Comparison of ENCODE assay signal across 30 cellular contexts in the genomic region with DNA sequence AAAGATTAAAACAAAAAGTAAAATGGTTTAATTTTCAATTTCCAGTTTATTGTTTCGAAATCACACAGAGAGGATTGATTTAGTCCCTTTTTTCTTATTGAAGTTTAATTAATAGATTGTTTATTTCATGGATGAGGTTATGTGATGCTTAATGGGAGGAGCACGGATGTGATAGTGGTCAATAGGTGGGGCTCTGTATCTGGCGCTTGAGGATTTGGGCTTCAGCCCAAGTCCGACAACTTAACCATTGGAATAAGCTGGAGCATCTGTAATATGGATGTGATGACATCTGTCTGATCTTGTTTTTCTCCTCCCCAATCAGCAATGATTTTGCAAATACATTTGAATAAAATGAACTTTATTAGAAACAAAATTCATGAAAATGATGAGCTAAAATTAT.
"Had no signal": no experiment of that assay in that cellular context is flagged by ENCODE, and none has a peak within 500 bp of the region (broad histone marks: within the 10 kb centered on the region; RNA-seq: fewer than 3 reads in every experiment).

No MANE protein-coding gene starts in this region.

- H3K27me3 ChIP-seq: brain microvascular endothelial cell, esophagus squamous epithelium, gastroesophageal sphincter, heart right ventricle, hepatocyte had no signal

- H3K4me3 ChIP-seq: esophagus squamous epithelium, gastroesophageal sphincter, heart right ventricle, hepatocyte had no signal

- H3K27ac Mint-ChIP-seq: activated CD4-positive, alpha-beta memory T cell treated with anti-CD3 and anti-CD28 coated beads, Interleukin-2, amount 10 ng/mL, durations not matched to agents 7 days and 5 days; activated CD4-positive, alpha-beta T cell treated with anti-CD3 and anti-CD28 coated beads, Interleukin-2, amount 10 ng/mL, durations not matched to agents 7 days and 5 days; activated naive CD4-positive, alpha-beta T cell treated with anti-CD3 and anti-CD28 coated beads, Interleukin-2, amount 10 ng/mL, durations not matched to agents 7 days and 5 days; activated naive CD4-positive, alpha-beta T cell treated with anti-CD3 and anti-CD28 coated beads, Interleukin-2, amount 50 U/mL, for 72 hours; activated T-cell treated with anti-CD3 and anti-CD28 coated beads, Interleukin-2, amount 50 U/mL, for 24 hours; activated T-cell treated with anti-CD3 and anti-CD28 coated beads, Interleukin-2, amount 50 U/mL, for 72 hours; effector memory CD8-positive, alpha-beta T cell; T-cell; T-helper 1 cell treated with Interleukin-12 subunit alpha and Interleukin-12 subunit beta and Interleukin-4 antibody, amounts not matched to agents 30 μg/mL and 1 μg/mL, for 36 hours had no signal

- ATAC-seq: activated naive CD4-positive, alpha-beta T cell treated with anti-CD3 and anti-CD28 coated beads, Interleukin-2, amount 50 U/mL, for 72 hours; activated T-cell treated with anti-CD3 and anti-CD28 coated beads, Interleukin-2, amount 50 U/mL, for 72 hours; effector memory CD8-positive, alpha-beta T cell; gastroesophageal sphincter; heart right ventricle; T-cell had no signal

- H3K27ac ChIP-seq: brain microvascular endothelial cell, epithelial cell of prostate, esophagus squamous epithelium, gastroesophageal sphincter, heart right ventricle, hepatocyte had no signal

- H3K4me3 Mint-ChIP-seq: activated CD4-positive, alpha-beta memory T cell treated with anti-CD3 and anti-CD28 coated beads, Interleukin-2, amount 10 ng/mL, durations not matched to agents 7 days and 5 days; activated CD4-positive, alpha-beta T cell treated with anti-CD3 and anti-CD28 coated beads, Interleukin-2, amount 10 ng/mL, durations not matched to agents 7 days and 5 days; activated naive CD4-positive, alpha-beta T cell treated with anti-CD3 and anti-CD28 coated beads, Interleukin-2, amount 10 ng/mL, durations not matched to agents 7 days and 5 days; activated T-cell treated with anti-CD3 and anti-CD28 coated beads, Interleukin-2, amount 50 U/mL, for 24 hours; activated T-cell treated with anti-CD3 and anti-CD28 coated beads, Interleukin-2, amount 50 U/mL, for 72 hours; central memory CD8-positive, alpha-beta T cell; effector memory CD8-positive, alpha-beta T cell; T-cell; T-helper 1 cell treated with Interleukin-12 subunit alpha and Interleukin-12 subunit beta and Interleukin-4 antibody, amounts not matched to agents 30 μg/mL and 1 μg/mL, for 36 hours had no signal

- H3K36me3 ChIP-seq: brain microvascular endothelial cell, esophagus squamous epithelium, gastroesophageal sphincter, heart right ventricle had no signal

- H3K4me1 Mint-ChIP-seq: activated CD4-positive, alpha-beta memory T cell treated with anti-CD3 and anti-CD28 coated beads, Interleukin-2, amount 10 ng/mL, durations not matched to agents 7 days and 5 days; activated CD4-positive, alpha-beta T cell treated with anti-CD3 and anti-CD28 coated beads, Interleukin-2, amount 10 ng/mL, durations not matched to agents 7 days and 5 days; activated naive CD4-positive, alpha-beta T cell treated with anti-CD3 and anti-CD28 coated beads, Interleukin-2, amount 10 ng/mL, durations not matched to agents 7 days and 5 days; central memory CD8-positive, alpha-beta T cell; T-cell had no signal

- H3K9me3 ChIP-seq: gastroesophageal sphincter had no signal

- H2AFZ ChIP-seq: hepatocyte had no signal

- H3K4me1 ChIP-seq: esophagus squamous epithelium had no signal

- H3K4me2 ChIP-seq: hepatocyte had no signal

- H3K36me3 Mint-ChIP-seq: activated naive CD4-positive, alpha-beta T cell treated with anti-CD3 and anti-CD28 coated beads, Interleukin-2, amount 10 ng/mL, durations not matched to agents 7 days and 5 days had no signal

- H3K27me3 Mint-ChIP-seq: activated CD4-positive, alpha-beta memory T cell treated with anti-CD3 and anti-CD28 coated beads, Interleukin-2, amount 10 ng/mL, durations not matched to agents 7 days and 5 days; activated CD4-positive, alpha-beta T cell treated with anti-CD3 and anti-CD28 coated beads, Interleukin-2, amount 10 ng/mL, durations not matched to agents 7 days and 5 days; activated naive CD4-positive, alpha-beta T cell treated with anti-CD3 and anti-CD28 coated beads, Interleukin-2, amount 10 ng/mL, durations not matched to agents 7 days and 5 days; activated T-cell treated with anti-CD3 and anti-CD28 coated beads, Interleukin-2, amount 50 U/mL, for 24 hours; effector memory CD8-positive, alpha-beta T cell; T-cell had no signal

- DNase-seq: activated CD4-positive, alpha-beta memory T cell treated with anti-CD3 and anti-CD28 coated beads, Interleukin-2, amount 10 ng/mL, durations not matched to agents 7 days and 5 days; activated CD4-positive, alpha-beta T cell treated with anti-CD3 and anti-CD28 coated beads for 1 hour; activated CD4-positive, alpha-beta T cell treated with anti-CD3 and anti-CD28 coated beads for 4 hours; activated CD4-positive, alpha-beta T cell treated with anti-CD3 and anti-CD28 coated beads, Interleukin-2, amount 10 ng/mL, durations not matched to agents 7 days and 5 days; activated CD4-positive, alpha-beta T cell treated with anti-CD3 and anti-CD28 coated beads, Interleukin-2, amount 50 U/mL, for 4 hours; activated CD8-positive, alpha-beta memory T cell treated with anti-CD3 and anti-CD28 coated beads, Interleukin-2, amount 50 U/mL, for 48 hours; activated gamma-delta T cell; activated naive CD4-positive, alpha-beta T cell; activated naive CD4-positive, alpha-beta T cell treated with anti-CD3 and anti-CD28 coated beads, Interleukin-2, amount 10 ng/mL, durations not matched to agents 7 days and 5 days; activated T-cell treated with anti-CD3 and anti-CD28 coated beads for 4 hours; activated T-cell treated with anti-CD3 and anti-CD28 coated beads, Interleukin-2, amount 50 U/mL, for 24 hours; activated T-cell treated with anti-CD3 and anti-CD28 coated beads, Interleukin-2, amount 50 U/mL, for 72 hours; amniotic stem cell; anterior cingulate cortex; brain microvascular endothelial cell; cortex of kidney; dermis blood vessel endothelial cell; effector CD4-positive, alpha-beta T cell; effector memory CD8-positive, alpha-beta T cell; esophagus squamous epithelium; foreskin melanocyte; heart right ventricle; T-cell; T1000 had no signal
